8 cellular contexts compared by ENCODE assay signal in the genomic region with DNA sequence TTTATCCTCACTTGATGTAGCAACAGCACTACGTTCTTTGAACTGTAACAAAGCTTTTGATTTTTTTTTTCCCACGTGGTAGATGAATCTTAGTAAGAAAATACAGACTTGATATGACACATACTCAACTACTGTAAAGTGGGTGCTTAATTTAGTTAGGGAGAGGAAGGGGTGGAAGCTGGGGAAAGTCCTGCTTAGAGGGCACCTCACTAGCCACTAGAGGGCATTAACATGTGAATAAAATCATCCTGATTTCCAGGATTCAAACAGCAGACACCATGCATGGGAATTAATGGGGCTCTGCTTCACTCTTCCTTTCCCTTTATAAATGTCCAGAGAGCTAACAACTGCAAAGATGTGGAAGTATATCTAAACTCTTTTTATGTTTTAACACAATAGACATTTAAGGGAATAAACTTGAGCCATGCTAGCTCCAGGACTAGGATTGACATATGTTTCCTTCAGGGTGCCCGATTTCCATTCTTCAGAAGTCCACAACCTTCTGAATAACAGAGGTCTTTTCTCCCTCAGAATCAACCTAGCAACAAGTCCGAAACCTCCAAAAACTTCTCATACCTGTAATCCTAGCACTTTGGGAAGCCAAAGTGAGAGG.
DNase-seq lines count a peak whose midpoint lies in the region; ATAC-seq and TF ChIP-seq lines count a peak whose summit lies in the region.

No MANE protein-coding gene starts in this region.

- H3K9me3 ChIP-seq in GM23248 (ENCODE audit: low read depth) (no peaks in the 10 kb centered on the region), mucosa of rectum (ENCODE audit: control insufficient read depth in 2 of 2, low read length in 2 of 2) (no peaks in the 10 kb centered on the region)

- H3K4me1 Mint-ChIP-seq in CD14-positive monocyte: peaks cover 42% of the 10 kb centered on the region

- H3K9ac ChIP-seq in GM23248 (no peak overlapping the region), mucosa of rectum (ENCODE audit: low read depth in 1 of 2, low read length in 2 of 2) (no peak overlapping the region)

- CTCF ChIA-PET in RWPE1 (lab: Yijun Ruan, JAX): interaction anchor here (0.5 to 2.2 kb wide), 6 partner anchors 10 to 846 kb away, joined by 3 to 7 read pairs (median 4); no protein-coding TSS in a partner anchor

- H3K4me3 Mint-ChIP-seq in CD14-positive monocyte: no peak overlapping the region

- H3K36me3 ChIP-seq in GM23248 (ENCODE audit: low read depth) (no peaks in the 10 kb centered on the region; the same call in 1 of the 2 replicates), mucosa of rectum (ENCODE audit: control insufficient read depth in 2 of 2, insufficient read depth in 2 of 2, low read length in 2 of 2) (no peaks in the 10 kb centered on the region)

- in situ Hi-C loops in GM23248 (cut with MboI): loop anchor here (10.0 to 25.0 kb wide), 2 partner anchors 254 to 576 kb away; partner anchors contain the start of gene ATXN1

- POLR2A ChIA-PET in RWPE1 (lab: Yijun Ruan, JAX; ENCODE audit: low non-redundant PET): no interaction called here

- H3K27me3 ChIP-seq in GM23248 (replicated peaks; ENCODE audit: insufficient read depth) (no peaks in the 10 kb centered on the region), mucosa of rectum (ENCODE audit: control insufficient read depth in 2 of 2, insufficient read depth in 2 of 2, low read length in 2 of 2) (no peaks in the 10 kb centered on the region)

- no peak overlapping the region for H3K27ac ChIP-seq in GM23248
- H3K27ac ChIP-seq in RWPE1: no peak overlapping the region
- H3K27ac ChIP-seq in mucosa of rectum (ENCODE audit: low read depth in 2 of 2, low read length in 2 of 2): peak overlapping the region; percentile 26 to 59

- H3K27ac Mint-ChIP-seq in CD14-positive monocyte: peak overlapping the region in 1 of 7 donors; percentile 27

- H3K9me2 ChIP-seq in GM23248 (ENCODE audit: insufficient read depth): no peaks in the 10 kb centered on the region

- intact Hi-C loops in CD14-positive monocyte (cut with micrococcal nuclease): loop anchor here in 1 of 2 donors (5.0 kb wide), 1 partner anchor 256 kb away; no protein-coding TSS in a partner anchor

- H3K4me3 ChIP-seq in GM23248 (no peak overlapping the region), mucosa of rectum (ENCODE audit: low read length in 2 of 2) (no peak overlapping the region)

- no peak for DNase-seq in CD14-positive monocyte (ENCODE audit: low spot score)
- peak; percentile 73 for DNase-seq in GM23248
- peak; percentile 36 for DNase-seq in RWPE1 (ENCODE audit: low spot score)
- DNase-seq in dermis microvascular lymphatic vessel endothelial cell (ENCODE audit: low read depth in 2 of 2): peak; percentile 16 to 63
- DNase-seq in activated gamma-delta T cell (lab: John Stamatoyannopoulos, UW): no peak
- DNase-seq in NCI-H1694 treated with DMSO at 0.1 percent for 48 hours (lab: John Stamatoyannopoulos, UW): no peak

- ATAC-seq in HG03571 (IDR thresholded peaks at IDR 0.05; ENCODE audit: unreplicated experiment): no peak

- WGBS in GM23248 (ENCODE audit: low coverage in 1 of 2, low lambda C conversion rate in 2 of 2, missing lambda C conversion rate in 2 of 2), 2 experiments: 54 to 56% methylated on average over 4 of the region's 4 CpGs

- H3K4me1 ChIP-seq in GM23248 (ENCODE audit: insufficient read depth): peaks cover 5% of the 10 kb centered on the region; the same call in 1 of the 2 replicates
- H3K4me1 ChIP-seq in mucosa of rectum (ENCODE audit: control insufficient read depth in 2 of 2, insufficient read depth in 2 of 2, low read length in 2 of 2): peaks cover 5 to 6% of the 10 kb centered on the region in 2 donors

- peaks cover 17 to 25% of the 10 kb centered on the region in 2 donors for H3K36me3 Mint-ChIP-seq in CD14-positive monocyte

- no peak overlapping the region for H3K4me2 ChIP-seq in GM23248 (ENCODE audit: unreplicated experiment)

- H3K79me2 ChIP-seq in GM23248 (ENCODE audit: insufficient read depth): peaks cover 11% of the 10 kb centered on the region; the same call in 1 of the 2 replicates

- H4K20me1 ChIP-seq in GM23248 (ENCODE audit: insufficient read depth): no peaks in the 10 kb centered on the region

- peaks cover 0 to 2% (median 2%) of the 10 kb centered on the region in 3 donors for H3K27me3 Mint-ChIP-seq in CD14-positive monocyte (ENCODE audit: low read depth in 3 of 3)

- H2AFZ ChIP-seq in GM23248: no peak overlapping the region

- H3K9me3 Mint-ChIP-seq in CD14-positive monocyte: no peaks in the 10 kb centered on the region

- TF ChIP-seq CTCF in CD14-positive monocyte (IDR thresholded peaks at IDR 0.05): peak; percentile 71
- peak; percentile 71 for TF ChIP-seq CTCF in RWPE1 (conservative IDR thresholded peaks at IDR 0.05; ENCODE audit: low read depth)

- peaks cover 6% of the 10 kb centered on the region for H3F3A ChIP-seq in GM23248 (ENCODE audit: insufficient read depth)

Comparison
In these comparisons a context has a peak if more than half of its experiments do, and no peak if none do; other contexts are left out.
1. DNase-seq: peak in GM23248 (single experiment), RWPE1 (single experiment) and dermis microvascular lymphatic vessel endothelial cell (2 of 2); none in CD14-positive monocyte (single experiment), activated gamma-delta T cell (single experiment) and NCI-H1694 treated with DMSO at 0.1 percent for 48 hours (single experiment).
2. H3K27ac ChIP-seq: peak in mucosa of rectum (2 of 2); none in GM23248 (single experiment) and RWPE1 (single experiment).